Comparison of ENCODE assay signal across 25 cellular contexts in the genomic region with DNA sequence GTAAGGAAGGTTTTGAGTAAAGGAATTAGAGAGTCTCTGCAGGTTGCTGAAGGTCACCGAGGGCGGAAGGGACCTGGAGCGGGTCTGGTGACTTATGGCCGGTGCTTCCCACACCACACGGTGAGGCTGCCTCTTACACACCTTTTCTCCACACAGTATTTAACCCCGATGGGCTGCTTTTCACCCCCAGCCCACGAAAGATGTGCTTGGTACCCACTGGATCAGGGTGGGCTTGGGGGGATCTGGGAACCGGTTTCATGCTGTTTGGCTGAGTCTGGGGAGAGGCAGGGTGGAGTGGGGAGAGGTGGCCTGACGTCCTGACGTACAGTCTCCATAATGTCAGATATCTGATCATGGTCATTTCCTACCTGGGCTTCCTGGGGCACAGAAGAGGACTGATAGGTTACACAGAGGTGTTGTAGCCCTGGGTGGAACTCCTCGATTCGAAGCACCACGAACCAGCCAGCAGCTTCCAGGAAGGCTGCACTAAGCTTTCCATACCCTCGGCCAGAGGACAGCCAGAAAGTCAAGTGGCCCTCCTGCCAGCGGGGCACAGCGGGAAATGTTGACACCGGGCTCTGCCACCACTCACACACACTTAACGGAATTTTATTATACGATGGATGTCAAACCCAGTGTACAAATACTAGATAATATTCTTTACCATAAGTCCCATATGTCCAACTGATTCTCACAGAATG. TPM values are rescaled to one million over a fixed set of nuclear protein-coding genes. Genes with fewer than 3 reads are reported as not detected.
A peak's percentile ranks its signal among the peaks of the same experiment; 100 is the strongest.
DNase-seq lines count a peak whose midpoint lies in the region; ATAC-seq and TF ChIP-seq lines count a peak whose summit lies in the region.
"Had no signal": no experiment of that assay in that cellular context is flagged by ENCODE, and none has a peak within 500 bp of the region (broad histone marks: within the 10 kb centered on the region; RNA-seq: fewer than 3 reads in every experiment).

No MANE protein-coding gene starts in this region.

- no peak overlapping the region for H2BK15ac ChIP-seq in IMR-90 (ENCODE audit: low read depth, low read length)

- H2AK5ac ChIP-seq in IMR-90 (ENCODE audit: low read depth, low read length) = 0 out of 2 replicates have a peak overlapping the region, but pooled peaks have one; percentile 65

- H2BK20ac ChIP-seq in IMR-90 (ENCODE audit: low read depth, low read length) = peak overlapping the region; percentile 5; the same call in 1 of the 2 replicates

- H2AFZ ChIP-seq in IMR-90 (replicated peaks; ENCODE audit: low read length, poor library complexity) (no peak overlapping the region), neural progenitor cell (replicated peaks) (no peak overlapping the region)

- no peak for TF ChIP-seq CTCF in IMR-90 (conservative IDR thresholded peaks at IDR 0.05; ENCODE audit: low read depth, low read length)
- TF ChIP-seq CTCF in neural progenitor cell (IDR thresholded peaks at IDR 0.05) = no peak
- TF ChIP-seq CTCF in esophagus squamous epithelium (IDR thresholded peaks at IDR 0.05) = no peak
- no peak for TF ChIP-seq CTCF in A673 (conservative IDR thresholded peaks at IDR 0.05; ENCODE audit: low read depth, low read length)

- peak overlapping the region; percentile 11; the same call in 1 of the 2 replicates for H4K91ac ChIP-seq in IMR-90 (ENCODE audit: insufficient read depth, low read depth, low read length)

- peaks cover 4% of the 10 kb centered on the region for H3K9me1 ChIP-seq in IMR-90 (ENCODE audit: insufficient read depth, low read length)

- peak overlapping the region; percentile 60 for H2BK5ac ChIP-seq in IMR-90 (ENCODE audit: low read depth, low read length, poor library complexity, severe bottlenecking)

- no peak overlapping the region for H3K27ac Mint-ChIP-seq in neural progenitor cell
- H3K27ac Mint-ChIP-seq: nephron; T-helper 1 cell treated with Interleukin-12 subunit alpha and Interleukin-12 subunit beta and Interleukin-4 antibody, amounts not matched to agents 30 μg/mL and 1 μg/mL, for 36 hours had no signal

- no peak overlapping the region for H3K23ac ChIP-seq in IMR-90 (ENCODE audit: low read depth, low read length)

- H4K20me1 ChIP-seq in IMR-90 (ENCODE audit: insufficient read depth, low read length) = no peaks in the 10 kb centered on the region
- no peaks in the 10 kb centered on the region for H4K20me1 ChIP-seq in neural progenitor cell (ENCODE audit: low read depth)

- 0 out of 2 replicates have a peak overlapping the region, but pooled peaks have one; percentile 34 for H2BK120ac ChIP-seq in IMR-90 (ENCODE audit: low read depth, low read length)

- CTCF ChIA-PET in IMR-90 (lab: Yijun Ruan, JAX) (no interaction called here), A673 (lab: Charles Lee) (no interaction called here)

- H3K9ac ChIP-seq in IMR-90 (ENCODE audit: low read depth, low read length) (no peak overlapping the region), neural progenitor cell (no peak overlapping the region)

- H3K4me3 ChIP-seq in IMR-90 (ENCODE audit: insufficient read depth, low read depth, low read length) (no peak overlapping the region), neural progenitor cell (no peak overlapping the region), esophagus squamous epithelium (no peak overlapping the region), A673 (ENCODE audit: low read depth, low read length, poor library complexity, severe bottlenecking) (no peak overlapping the region)
- H3K4me3 ChIP-seq: HAP-1, skin epidermis, upper lobe of left lung had no signal

- H4K5ac ChIP-seq in IMR-90 (ENCODE audit: low read depth, low read length) = no peak overlapping the region

- no peak overlapping the region for H3K4me3 Mint-ChIP-seq in neural progenitor cell
- H3K4me3 Mint-ChIP-seq: nephron; stimulated activated naive CD8-positive, alpha-beta T cell treated with anti-CD3 and anti-CD28 coated beads, Interleukin-15, amount 100 ng/mL, for 72 hours; T-helper 1 cell treated with Interleukin-12 subunit alpha and Interleukin-12 subunit beta and Interleukin-4 antibody, amounts not matched to agents 30 μg/mL and 1 μg/mL, for 36 hours had no signal

- dilution Hi-C loops in IMR-90 (cut with HindIII; ENCODE audit: low sequenced_read_pairs, unreplicated experiment) = no loop called here

- H3K9me3 ChIP-seq in IMR-90 (ENCODE audit: control insufficient read depth, insufficient read depth, low read length) = no peaks in the 10 kb centered on the region
- no peaks in the 10 kb centered on the region for H3K9me3 ChIP-seq in neural progenitor cell (ENCODE audit: low read depth)
- H3K9me3 ChIP-seq in esophagus squamous epithelium = no peaks in the 10 kb centered on the region
- H3K9me3 ChIP-seq in A673 (ENCODE audit: low read depth, low read length, poor library complexity, severe bottlenecking) = no peaks in the 10 kb centered on the region
- H3K9me3 ChIP-seq: HAP-1, upper lobe of left lung had no signal

- in situ Hi-C loops in IMR-90 (cut with MboI; ENCODE audit: low sequenced_read_pairs) = loop anchor here (25.0 kb wide), 1 partner anchor 783 kb away; a partner anchor contains a TSS

- ATAC-seq in IMR-90 (ENCODE audit: low read depth) = no peak
- ATAC-seq in Right ventricle myocardium superior (ENCODE audit: poor library complexity) = peak; percentile 88
- no peak for ATAC-seq in HG03135 (IDR thresholded peaks at IDR 0.05; ENCODE audit: unreplicated experiment)
- no peak for ATAC-seq in GM18867 (IDR thresholded peaks at IDR 0.05; ENCODE audit: unreplicated experiment)
- ATAC-seq: left colon; stimulated activated naive CD8-positive, alpha-beta T cell treated with anti-CD3 and anti-CD28 coated beads, Interleukin-15, amount 100 ng/mL, for 72 hours had no signal

- WGBS in IMR-90 (ENCODE audit: extremely low coverage in 2 of 2, insufficient read length in 1 of 2), 2 experiments = no CpG with 5 or more reads among the region's 19 CpGs
- WGBS in esophagus squamous epithelium, 2 donors = 90 to 91% methylated on average over 14 of the region's 19 CpGs

- POLR2A ChIA-PET in IMR-90 (lab: Charles Lee; ENCODE audit: unreplicated experiment) = no interaction called here
- POLR2A ChIA-PET in A673 (lab: Charles Lee; ENCODE audit: low non-redundant PET) = no interaction called here

- no peak overlapping the region for H3K4ac ChIP-seq in IMR-90 (ENCODE audit: low read depth, low read length)

- no peaks in the 10 kb centered on the region for H3K36me3 Mint-ChIP-seq in neural progenitor cell

- no peak overlapping the region for H3K14ac ChIP-seq in IMR-90 (replicated peaks; ENCODE audit: low read depth, low read length)

- H3K18ac ChIP-seq in IMR-90 (ENCODE audit: low read depth, low read length) = no peak overlapping the region

- peaks cover 2% of the 10 kb centered on the region; the same call in 1 of the 2 replicates for H3K4me1 ChIP-seq in IMR-90 (ENCODE audit: control insufficient read depth, insufficient read depth, low read length)
- peaks cover 8% of the 10 kb centered on the region for H3K4me1 ChIP-seq in neural progenitor cell
- peaks cover 0 to 21% (median 7%) of the 10 kb centered on the region in 3 donors for H3K4me1 ChIP-seq in esophagus squamous epithelium
- no peaks in the 10 kb centered on the region for H3K4me1 ChIP-seq in A673 (ENCODE audit: insufficient read depth, low read length, poor library complexity, severe bottlenecking)
- H3K4me1 ChIP-seq: HAP-1 had no signal

- BruUV-seq in IMR-90 (replicated peaks; lab: Mats Ljungman, UMichigan) (no TSS peak), A673 (replicated peaks; lab: Mats Ljungman, UMichigan) (no TSS peak)

- no peak overlapping the region for H2AK9ac ChIP-seq in IMR-90 (replicated peaks; ENCODE audit: low read depth, low read length, poor library complexity)

- peaks cover 8% of the 10 kb centered on the region for H3K27me3 Mint-ChIP-seq in neural progenitor cell (ENCODE audit: insufficient read depth, low read depth)
- H3K27me3 Mint-ChIP-seq: stimulated activated naive CD8-positive, alpha-beta T cell treated with anti-CD3 and anti-CD28 coated beads, Interleukin-15, amount 100 ng/mL, for 72 hours had no signal

- no peaks in the 10 kb centered on the region for H3K36me3 ChIP-seq in IMR-90 (ENCODE audit: control insufficient read depth, insufficient read depth, low read length)
- no peaks in the 10 kb centered on the region for H3K36me3 ChIP-seq in neural progenitor cell
- H3K36me3 ChIP-seq in esophagus squamous epithelium = peaks cover 0 to 45% (median 0%) of the 10 kb centered on the region in 3 donors
- H3K36me3 ChIP-seq in A673 (ENCODE audit: insufficient read depth, low read length, poor library complexity, severe bottlenecking) = no peaks in the 10 kb centered on the region
- H3K36me3 ChIP-seq: HAP-1 had no signal

- H3K4me1 Mint-ChIP-seq in neural progenitor cell = peaks cover 4% of the 10 kb centered on the region
- H3K4me1 Mint-ChIP-seq: stimulated activated naive CD8-positive, alpha-beta T cell treated with anti-CD3 and anti-CD28 coated beads, Interleukin-15, amount 100 ng/mL, for 72 hours had no signal

- no peaks in the 10 kb centered on the region for H3K27me3 ChIP-seq in IMR-90 (ENCODE audit: control insufficient read depth, insufficient read depth, low read length)
- no peaks in the 10 kb centered on the region for H3K27me3 ChIP-seq in neural progenitor cell
- H3K27me3 ChIP-seq in esophagus squamous epithelium = no peaks in the 10 kb centered on the region
- no peaks in the 10 kb centered on the region for H3K27me3 ChIP-seq in A673 (replicated peaks; ENCODE audit: insufficient read depth, low read depth, low read length, poor library complexity)
- H3K27me3 ChIP-seq: upper lobe of left lung had no signal

- H3K27ac ChIP-seq in IMR-90 (ENCODE audit: insufficient read depth, low read length) = no peak overlapping the region; the same call in 1 of the 2 replicates
- peak overlapping the region; percentile 13 for H3K27ac ChIP-seq in neural progenitor cell
- peak overlapping the region in 2 of 4 donors; percentile 36 to 40 for H3K27ac ChIP-seq in esophagus squamous epithelium
- H3K27ac ChIP-seq in A673 (ENCODE audit: low read depth, low read length, poor library complexity, severe bottlenecking) = no peak overlapping the region

- H3K56ac ChIP-seq in IMR-90 (ENCODE audit: extremely low read depth, insufficient read depth, low read length) = no peak overlapping the region

- H4K8ac ChIP-seq in IMR-90 (ENCODE audit: low read depth in 2 of 2, low read length in 2 of 2) = no peak overlapping the region

- H3K9me3 Mint-ChIP-seq in neural progenitor cell = no peaks in the 10 kb centered on the region
- H3K9me3 Mint-ChIP-seq: stimulated activated naive CD8-positive, alpha-beta T cell treated with anti-CD3 and anti-CD28 coated beads, Interleukin-15, amount 100 ng/mL, for 72 hours; T-helper 1 cell treated with Interleukin-12 subunit alpha and Interleukin-12 subunit beta and Interleukin-4 antibody, amounts not matched to agents 30 μg/mL and 1 μg/mL, for 36 hours had no signal

- TF ChIP-seq RAD21 in IMR-90 (IDR thresholded peaks at IDR 0.05; ENCODE audit: low read length) = no peak

- H3K4me2 ChIP-seq in IMR-90 (ENCODE audit: low read depth, low read length) (no peak overlapping the region), neural progenitor cell (no peak overlapping the region)

- H3F3A ChIP-seq in neural progenitor cell (ENCODE audit: low read depth) = no peaks in the 10 kb centered on the region

- TF ChIP-seq POLR2A in IMR-90 (IDR thresholded peaks at IDR 0.05; ENCODE audit: low read depth, low read length) (no peak), esophagus squamous epithelium (IDR thresholded peaks at IDR 0.05) (no peak)

- DNase-seq in IMR-90 = no peak
- DNase-seq in NCI-H345 treated with DMSO at 0.1 percent for 48 hours (lab: John Stamatoyannopoulos, UW; ENCODE audit: unreplicated experiment) = peak; percentile 32
- peak; percentile 76 for DNase-seq in Right ventricle myocardium superior
- no peak for DNase-seq in neural progenitor cell (ENCODE audit: low spot score)
- no peak for DNase-seq in esophagus squamous epithelium (lab: John Stamatoyannopoulos, UW)
- no peak for DNase-seq in A673 (ENCODE audit: low spot score)
- DNase-seq: activated gamma-delta T cell treated with Interleukin-2 at 50 U/mL for 16 hours; AML-193; erythroblast; foreskin melanocyte; left colon; NCI-H2081; NCI-H748 treated with DMSO at 0.1 percent for 48 hours; stimulated activated CD4-positive, alpha-beta T cell treated with anti-CD3 and anti-CD28 coated beads, Interleukin-4, amount 100 ng/mL, for 4 hours; stimulated activated naive CD8-positive, alpha-beta T cell treated with anti-CD3 and anti-CD28 coated beads, Interleukin-15, amount 100 ng/mL, for 72 hours; upper lobe of left lung had no signal

- intact Hi-C loops in IMR-90 (cut with micrococcal nuclease) = no loop called here
- intact Hi-C loops in Right ventricle myocardium superior (cut with DNase I) = no loop called here
- intact Hi-C loops in esophagus squamous epithelium (cut with DNase I) = no loop called here
- intact Hi-C loops in A673 (cut with micrococcal nuclease; ENCODE audit: unreplicated experiment) = no loop called here

- H3K79me2 ChIP-seq in neural progenitor cell (ENCODE audit: low read depth) = no peaks in the 10 kb centered on the region

- H3K79me1 ChIP-seq in IMR-90 (ENCODE audit: low read depth in 1 of 2, low read length in 2 of 2) = peaks cover 0 to 4% of the 10 kb centered on the region in 2 experiments; a peak in 1 of 4 replicates

RNA-seq across cellular contexts. Expression of a gene that starts 34.0 kb away (rescaled TPM):
- total RNA-seq in IMR-90 (2012; rRNA removed) (not detected in 2 replicates), Right ventricle myocardium superior (not detected), neural progenitor cell (ENCODE audit: low replicate concordance) (not detected in 2 replicates), esophagus squamous epithelium (not detected), A673 (2021) (not detected in 2 replicates)
- not detected in 2 replicates for polyA plus RNA-seq in IMR-90 (2012; rRNA removed)
- not detected in 2 replicates for polyA plus RNA-seq in IMR-90 (2012; cell fraction: cytosol; rRNA removed)
- not detected in 2 replicates for polyA plus RNA-seq in IMR-90 (2012; cell fraction: nucleus; rRNA removed; ENCODE audit: low replicate concordance)
- total RNA-seq: dermis microvascular lymphatic vessel endothelial cell, left colon, OCI-LY7, upper lobe of left lung had no signal
- polyA plus RNA-seq: adipose tissue had no signal

Comparison
In these comparisons a context has a peak if more than half of its experiments do, and no peak if none do; other contexts are left out.
1. DNase-seq: peak in NCI-H345 treated with DMSO at 0.1 percent for 48 hours (single experiment) and Right ventricle myocardium superior (single experiment); none in IMR-90 (single experiment), neural progenitor cell (single experiment), esophagus squamous epithelium (single experiment) and A673 (single experiment).